In the genomic region with DNA sequence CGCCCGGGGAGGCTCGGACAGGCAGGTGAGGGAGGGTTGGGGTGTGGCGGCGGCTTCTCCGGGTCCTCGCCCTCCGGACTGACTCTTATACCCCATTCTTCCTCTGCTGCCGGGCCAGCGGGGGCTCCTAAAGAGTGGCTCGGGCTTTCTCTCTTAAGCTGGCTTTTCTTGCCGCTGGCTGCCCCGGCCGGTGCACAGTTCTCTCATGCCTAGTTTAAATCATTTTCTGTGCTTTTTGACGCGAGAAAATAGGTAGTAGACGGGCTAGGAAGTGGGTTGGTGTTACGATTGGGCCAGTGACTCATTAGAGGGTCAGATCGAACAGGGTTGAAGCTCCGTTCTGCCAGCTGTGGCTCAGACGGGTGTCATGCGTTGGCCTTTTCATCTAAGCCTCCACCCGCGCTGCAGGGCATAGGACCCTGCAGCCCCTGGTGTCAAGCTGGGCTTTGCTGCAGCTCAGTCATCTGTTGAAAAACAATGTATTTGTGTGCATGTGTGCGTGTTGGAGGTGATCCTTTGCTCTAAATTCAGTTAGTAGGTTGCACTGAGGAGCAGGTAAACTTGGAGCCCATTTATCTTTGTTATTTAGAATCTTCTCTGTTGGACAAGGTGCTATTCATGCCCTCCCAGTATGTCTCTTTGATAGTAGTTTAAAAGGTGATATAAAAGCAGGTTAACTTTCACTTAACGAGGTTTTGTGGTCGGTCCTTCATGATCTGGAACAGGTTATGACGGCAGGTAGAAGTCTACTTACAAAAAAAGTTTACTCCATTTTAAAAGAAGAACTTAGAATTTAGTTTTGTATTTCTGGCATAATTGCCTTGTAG, we compare ENCODE assay signal across 8 cellular contexts. TPM values are rescaled to one million over a fixed set of nuclear protein-coding genes. Genes with fewer than 3 reads are reported as not detected.
DNase-seq lines count a peak whose midpoint lies in the region; ATAC-seq, FAIRE-seq and TF ChIP-seq lines count a peak whose summit lies in the region.

No MANE protein-coding gene starts in this region.

- intact Hi-C loops in sigmoid colon (cut with DNase I): loop anchor here (5.0 kb wide), 1 partner anchor 85 kb away; no protein-coding TSS in a partner anchor

- H3K9me3 ChIP-seq in sigmoid colon: no peaks in the 10 kb centered on the region

- H3K27ac Mint-ChIP-seq in T-cell: peak overlapping the region; percentile 77 to 92

- H3K27me3 ChIP-seq in sigmoid colon: no peaks in the 10 kb centered on the region

- peaks cover 13 to 18% (median 17%) of the 10 kb centered on the region in 3 donors for H3K4me1 Mint-ChIP-seq in T-cell

- H3K27me3 Mint-ChIP-seq in T-cell: no peaks in the 10 kb centered on the region

- no peaks in the 10 kb centered on the region for H3K9me3 Mint-ChIP-seq in T-cell

- POLR2A ChIA-PET in T-cell (lab: Charles Lee): interaction anchor here (0.6 kb wide), 4 partner anchors 10 to 132 kb away, joined by 3 to 5 read pairs (median 3); no protein-coding TSS in a partner anchor

- ATAC-seq in GM21390 (IDR thresholded peaks at IDR 0.05; ENCODE audit: unreplicated experiment) (peak; percentile 24), T-cell (replicated peaks in 1 of 4) (peak; percentile 13 to 40 (median 30))

- no peaks in the 10 kb centered on the region for H3K36me3 ChIP-seq in sigmoid colon

- DNase-seq in DMS53 (lab: John Stamatoyannopoulos, UW) (peak; percentile 59), HTR-8/SVneo (ENCODE audit: insufficient read length, low spot score) (peak; percentile 27), T-cell (peak in 32 of 34 experiments; percentile 2 to 56 (median 19)), hypothalamus (lab: John Stamatoyannopoulos, UW) (peak in 30 of 51 donors; percentile 1 to 60 (median 34)), sigmoid colon (peak; percentile 72), occipital lobe (lab: John Stamatoyannopoulos, UW) (no peak)

- peaks cover 0 to 38% (median 16%) of the 10 kb centered on the region in 4 donors for H3K4me1 ChIP-seq in sigmoid colon

- H3K27ac ChIP-seq in angular gyrus (ENCODE audit: low read depth, low read length): peak overlapping the region; percentile 7
- peak overlapping the region; percentile 95 to 100 (median 97) for H3K27ac ChIP-seq in sigmoid colon

- H3K4me3 ChIP-seq in sigmoid colon: peak overlapping the region; percentile 60 to 93 (median 82)

- no peak for TF ChIP-seq EP300 in sigmoid colon (IDR thresholded peaks at IDR 0.05)

- FAIRE-seq in HTR-8/SVneo (lab: Jason Lieb, UNC): peak; percentile 33

- no peak for TF ChIP-seq CTCF in sigmoid colon (IDR thresholded peaks at IDR 0.05)

- CTCF ChIA-PET in T-cell (lab: Charles Lee): interaction anchor here in 1 of 2 donors (0.7 kb wide), 2 partner anchors 167 to 977 kb away, joined by 3 read pairs; no protein-coding TSS in a partner anchor

- H3K4me3 Mint-ChIP-seq in T-cell: peak overlapping the region; percentile 91 to 95 (median 91)

- 0 to 1% methylated on average over 28 of the region's 28 CpGs for WGBS in sigmoid colon, 2 donors

- H3K36me3 Mint-ChIP-seq in T-cell: no peaks in the 10 kb centered on the region

- no peak for TF ChIP-seq POLR2A in sigmoid colon (IDR thresholded peaks at IDR 0.05)

RNA-seq across cellular contexts. Expression of a gene that starts 0.8 kb away (rescaled TPM):
- 10 to 100 TPM in 4 of 5 donors, 1 to 10 TPM in 1; 6.7 to 13.4 (median 12.1) TPM for total RNA-seq in T-cell
- total RNA-seq in sigmoid colon: 10 to 100 TPM; 30.0 to 37.9 (median 34.5) TPM
- 10 to 100 TPM; 13.2 to 19.4 (median 15.5) TPM for polyA plus RNA-seq in sigmoid colon
- total RNA-seq in occipital lobe: 80.6 TPM
